Comparison of ENCODE assay signal across 8 cellular contexts in the genomic region with DNA sequence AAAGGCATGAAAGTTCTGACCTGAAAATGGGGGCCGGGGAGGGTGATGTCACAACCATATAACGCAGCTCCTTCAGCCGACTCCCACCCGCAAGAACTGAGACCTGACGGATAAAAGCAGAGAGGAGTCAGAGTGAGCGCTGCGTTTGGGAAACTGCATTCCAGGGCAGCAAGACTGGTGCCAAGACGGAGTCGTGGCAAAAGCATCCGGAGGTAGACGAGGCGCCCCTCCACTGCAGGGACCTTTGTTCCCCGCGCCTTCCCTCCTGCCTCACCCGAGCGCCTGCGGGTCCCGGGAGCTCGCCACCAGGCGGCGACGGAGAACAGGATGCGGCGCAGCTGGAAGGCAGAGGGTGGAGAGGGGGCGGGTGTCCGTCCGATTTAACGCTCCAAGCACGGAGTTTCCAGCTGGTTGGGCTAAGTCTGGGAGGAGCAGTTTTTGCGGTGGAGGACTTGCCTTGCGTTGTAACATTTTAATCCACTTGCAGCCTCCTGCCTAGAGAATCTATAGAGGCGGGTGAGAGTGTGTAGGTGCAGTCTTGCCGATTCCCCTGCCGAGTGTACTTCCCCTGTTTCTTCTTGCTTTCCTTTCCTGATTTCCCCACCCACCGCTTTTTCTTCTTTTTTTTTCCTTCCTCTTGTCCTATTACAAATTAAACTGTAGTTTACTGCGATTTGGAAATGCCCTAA.
A peak's percentile ranks its signal among the peaks of the same experiment; 100 is the strongest.
DNase-seq lines count a peak whose midpoint lies in the region; ATAC-seq and TF ChIP-seq lines count a peak whose summit lies in the region.

No MANE protein-coding gene starts in this region.

- TF ChIP-seq CTCF in AG10803 (conservative IDR thresholded peaks at IDR 0.05; ENCODE audit: low read length): peak; percentile 80

- peak overlapping the region; percentile 87 for H3K4me3 ChIP-seq in AG10803 (ENCODE audit: low read length)

- DNase-seq in AG10803 (ENCODE audit: low read depth): peak; percentile 82
- peak; percentile 97 for DNase-seq in NCI-H82 treated with DMSO at 0.1 percent for 48 hours (lab: John Stamatoyannopoulos, UW; ENCODE audit: unreplicated experiment)
- DNase-seq in activated CD8-positive, alpha-beta memory T cell treated with anti-CD3 and anti-CD28 coated beads, Interleukin-2, amount 50 U/mL, for 24 hours (ENCODE audit: extremely low read depth): peak; percentile 26
- peak; percentile 64 for DNase-seq in epidermal melanocyte (ENCODE audit: insufficient read length, low spot score)
- peak; percentile 58 for DNase-seq in middle frontal gyrus (ENCODE audit: extremely low spot score, low spot score)
- peak; percentile 13 to 34 for DNase-seq in stimulated activated CD8-positive, alpha-beta memory T cell treated with anti-CD3 and anti-CD28 coated beads, Interleukin-15, amount 100 ng/mL, for 4 hours (ENCODE audit: low read depth in 2 of 2)

- peak; percentile 46 for ATAC-seq in GM18870 (IDR thresholded peaks at IDR 0.05; ENCODE audit: unreplicated experiment)
- ATAC-seq in HG03097 (IDR thresholded peaks at IDR 0.05; ENCODE audit: low FRiP score, unreplicated experiment): peak; percentile 55

Comparison
In these comparisons a context has a peak if more than half of its experiments do, and no peak if none do; other contexts are left out.
1. Peak in every context shown above with its lines: DNase-seq, ATAC-seq and H3K4me3 ChIP-seq.
2. DNase-seq: peak in every context shown above with its lines; median percentile 97 in NCI-H82 treated with DMSO at 0.1 percent for 48 hours; 82 in AG10803; 64 in epidermal melanocyte; 58 in middle frontal gyrus; 26 in activated CD8-positive, alpha-beta memory T cell treated with anti-CD3 and anti-CD28 coated beads, Interleukin-2, amount 50 U/mL, for 24 hours; 24 in stimulated activated CD8-positive, alpha-beta memory T cell treated with anti-CD3 and anti-CD28 coated beads, Interleukin-15, amount 100 ng/mL, for 4 hours.